11 cellular contexts compared by ENCODE assay signal in genomic region chr3:120177907-120178306, GRCh38.
DNase-seq lines count a peak whose midpoint lies in the region; ATAC-seq and TF ChIP-seq lines count a peak whose summit lies in the region.
"Had no signal": no experiment of that assay in that cellular context is flagged by ENCODE, and none has a peak within 500 bp of the region (broad histone marks: within the 10 kb centered on the region; RNA-seq: fewer than 3 reads in every experiment).

No MANE protein-coding gene starts in this region.

- H3K27ac Mint-ChIP-seq in HFFc6, result peak overlapping the region; percentile 95
- H3K27ac Mint-ChIP-seq in stimulated activated naive CD8-positive, alpha-beta T cell treated with anti-CD3 and anti-CD28 coated beads, Interleukin-15, amount 100 ng/mL, for 72 hours, result no peak overlapping the region
- H3K27ac Mint-ChIP-seq: activated CD4-positive, alpha-beta T cell treated with anti-CD3 and anti-CD28 coated beads, Interleukin-2, amount 10 ng/mL, durations not matched to agents 24 days and 14 days had no signal

- H2AFZ ChIP-seq in ACC112 (ENCODE audit: low read length, unreplicated experiment), result peak overlapping the region; percentile 95

- TF ChIP-seq CTCF in HFFc6 (IDR thresholded peaks at IDR 0.05) (peak; percentile 15; the same call in 1 of the 2 replicates), foreskin keratinocyte (conservative IDR thresholded peaks at IDR 0.05) (no peak), omental fat pad (IDR thresholded peaks at IDR 0.05) (no peak)

- H3K9me3 Mint-ChIP-seq in HFFc6, result no peaks in the 10 kb centered on the region
- H3K9me3 Mint-ChIP-seq in stimulated activated naive CD8-positive, alpha-beta T cell treated with anti-CD3 and anti-CD28 coated beads, Interleukin-15, amount 100 ng/mL, for 72 hours, result no peaks in the 10 kb centered on the region
- H3K9me3 Mint-ChIP-seq: activated CD4-positive, alpha-beta T cell treated with anti-CD3 and anti-CD28 coated beads, Interleukin-2, amount 10 ng/mL, durations not matched to agents 24 days and 14 days; CD8-positive, alpha-beta memory T cell had no signal

- H3K79me2 ChIP-seq in ACC112 (ENCODE audit: control insufficient read depth, insufficient read depth, low read length, unreplicated experiment), result no peaks in the 10 kb centered on the region

- H3K36me3 ChIP-seq in ACC112 (ENCODE audit: insufficient read depth, low read length), result 0 out of 2 replicates have a peak, but pooled peaks cover under 1% of the 10 kb centered on the region

- H3K27ac ChIP-seq in ACC112 (ENCODE audit: low read depth, low read length) (peak overlapping the region; percentile 78), foreskin keratinocyte (peak overlapping the region; percentile 86)

- peak; percentile 24 for DNase-seq in HFFc6
- peak; percentile 57 for DNase-seq in RPMI7951 (ENCODE audit: low read depth)
- DNase-seq in foreskin keratinocyte, result no peak
- no peak for DNase-seq in stimulated activated naive CD8-positive, alpha-beta T cell treated with anti-CD3 and anti-CD28 coated beads, Interleukin-15, amount 100 ng/mL, for 72 hours
- no peak for DNase-seq in NCI-H1694 treated with DMSO at 0.1 percent for 48 hours (lab: John Stamatoyannopoulos, UW)
- no peak for DNase-seq in omental fat pad (ENCODE audit: low spot score)
- DNase-seq in UCSD-AML1 (lab: John Stamatoyannopoulos, UW; ENCODE audit: unreplicated experiment), result no peak
- DNase-seq: activated CD4-positive, alpha-beta T cell treated with anti-CD3 and anti-CD28 coated beads, Interleukin-2, amount 10 ng/mL, durations not matched to agents 24 days and 14 days; CD8-positive, alpha-beta memory T cell had no signal

- ATAC-seq in foreskin keratinocyte (no peak), omental fat pad (ENCODE audit: low FRiP score) (no peak)
- ATAC-seq in stimulated activated naive CD8-positive, alpha-beta T cell treated with anti-CD3 and anti-CD28 coated beads, Interleukin-15, amount 100 ng/mL, for 72 hours, result no peak
- ATAC-seq: left lobe of liver had no signal

- H3K4me3 Mint-ChIP-seq in HFFc6, result peak overlapping the region; percentile 82
- H3K4me3 Mint-ChIP-seq in stimulated activated naive CD8-positive, alpha-beta T cell treated with anti-CD3 and anti-CD28 coated beads, Interleukin-15, amount 100 ng/mL, for 72 hours, result no peak overlapping the region
- H3K4me3 Mint-ChIP-seq: activated CD4-positive, alpha-beta T cell treated with anti-CD3 and anti-CD28 coated beads, Interleukin-2, amount 10 ng/mL, durations not matched to agents 24 days and 14 days; CD8-positive, alpha-beta memory T cell had no signal

- H3K36me3 Mint-ChIP-seq in HFFc6 (ENCODE audit: low read depth), result peaks cover 6% of the 10 kb centered on the region; the same call in 1 of the 2 replicates
- H3K36me3 Mint-ChIP-seq: CD8-positive, alpha-beta memory T cell had no signal

- H3K4me3 ChIP-seq in ACC112 (ENCODE audit: low read depth, low read length), result peak overlapping the region; percentile 62; the same call in 1 of the 2 replicates

- H3K4me1 Mint-ChIP-seq in HFFc6 (ENCODE audit: low read depth), result peaks cover 81% of the 10 kb centered on the region
- no peaks in the 10 kb centered on the region for H3K4me1 Mint-ChIP-seq in stimulated activated naive CD8-positive, alpha-beta T cell treated with anti-CD3 and anti-CD28 coated beads, Interleukin-15, amount 100 ng/mL, for 72 hours
- H3K4me1 Mint-ChIP-seq: activated CD4-positive, alpha-beta T cell treated with anti-CD3 and anti-CD28 coated beads, Interleukin-2, amount 10 ng/mL, durations not matched to agents 24 days and 14 days; CD8-positive, alpha-beta memory T cell had no signal

- no peaks in the 10 kb centered on the region for H3K27me3 ChIP-seq in ACC112 (ENCODE audit: insufficient read depth, low read length)
- H3K27me3 ChIP-seq in foreskin keratinocyte, result no peaks in the 10 kb centered on the region

- H3K4me1 ChIP-seq in ACC112 (ENCODE audit: control insufficient read depth, insufficient read depth, low read length, unreplicated experiment) (peaks cover 40% of the 10 kb centered on the region), foreskin keratinocyte (peaks cover 27% of the 10 kb centered on the region)

- H3K27me3 Mint-ChIP-seq in HFFc6 (ENCODE audit: insufficient read depth), result no peaks in the 10 kb centered on the region; the same call in 1 of the 2 replicates
- no peaks in the 10 kb centered on the region for H3K27me3 Mint-ChIP-seq in stimulated activated naive CD8-positive, alpha-beta T cell treated with anti-CD3 and anti-CD28 coated beads, Interleukin-15, amount 100 ng/mL, for 72 hours

Comparison
In these comparisons a context has a peak if more than half of its experiments do, and no peak if none do; other contexts are left out.
1. DNase-seq: peak in HFFc6 (single experiment) and RPMI7951 (single experiment); none in foreskin keratinocyte (0 of 2), stimulated activated naive CD8-positive, alpha-beta T cell treated with anti-CD3 and anti-CD28 coated beads, Interleukin-15, amount 100 ng/mL, for 72 hours (0 of 2), NCI-H1694 treated with DMSO at 0.1 percent for 48 hours (single experiment), omental fat pad (single experiment) and UCSD-AML1 (single experiment).